Comparison of ENCODE assay signal across 20 cellular contexts in genomic region chr3:22115581-22115980, GRCh38.
DNase-seq lines count a peak whose midpoint lies in the region; ATAC-seq and TF ChIP-seq lines count a peak whose summit lies in the region.
"Had no signal": no experiment of that assay in that cellular context is flagged by ENCODE, and none has a peak within 500 bp of the region (broad histone marks: within the 10 kb centered on the region; RNA-seq: fewer than 3 reads in every experiment).

No MANE protein-coding gene starts in this region.

- peak overlapping the region; percentile 55 for H3K4me2 ChIP-seq in skeletal muscle satellite cell (ENCODE audit: low read length)

- in situ Hi-C loops in astrocyte of the spinal cord (cut with HindIII; ENCODE audit: low sequenced_read_pairs), result no loop called here

- DNase-seq in HT1080 (ENCODE audit: low read depth) (peak; percentile 32), astrocyte of the spinal cord (ENCODE audit: low read depth, low spot score) (peak; percentile 41), fibroblast of mammary gland (ENCODE audit: low read depth) (peak; percentile 11), hepatic stellate cell (ENCODE audit: low spot score) (no peak)
- DNase-seq in activated CD8-positive, alpha-beta memory T cell treated with anti-CD3 and anti-CD28 coated beads for 24 hours, result no peak
- DNase-seq: Caco-2; CD4-positive, CD25-positive, alpha-beta regulatory T cell; DMS153; MV-4-11; NCI-H1417 treated with DMSO at 0.1 percent for 48 hours; NCI-H1930; NCI-H2171 treated with DMSO at 0.1 percent for 48 hours; NCI-H446 treated with DMSO at 0.1 percent for 48 hours; NK-92 treated with Interleukin-12 subunit alpha and Interleukin-12 subunit beta, amount 100 ng/mL, for 24 hours; OCI-M1; RPMI8226; SJCRH30 had no signal

- H3K27me3 ChIP-seq in skeletal muscle satellite cell (ENCODE audit: control insufficient read depth, insufficient read depth, low read length), result peaks cover 12% of the 10 kb centered on the region
- H3K27me3 ChIP-seq: SJCRH30 had no signal

- H3K4me3 ChIP-seq in astrocyte of the spinal cord (ENCODE audit: low read depth, low read length) (no peak overlapping the region), fibroblast of mammary gland (ENCODE audit: control insufficient read depth, low read depth, low read length) (no peak overlapping the region), skeletal muscle satellite cell (ENCODE audit: low read length) (no peak overlapping the region)
- H3K4me3 ChIP-seq: K562, SJCRH30 had no signal

- H3K36me3 ChIP-seq in skeletal muscle satellite cell (ENCODE audit: insufficient read depth, low read length), result no peaks in the 10 kb centered on the region
- H3K36me3 ChIP-seq: SJCRH30 had no signal

- peaks cover 11% of the 10 kb centered on the region for H3K4me1 ChIP-seq in skeletal muscle satellite cell (ENCODE audit: control insufficient read depth, insufficient read depth, low read length)
- H3K4me1 ChIP-seq: Caco-2, SJCRH30 had no signal

- no peak for ATAC-seq in HG02885 (IDR thresholded peaks at IDR 0.05; ENCODE audit: poor library complexity, unreplicated experiment)
- ATAC-seq: K562 had no signal

- H3K9me3 ChIP-seq in skeletal muscle satellite cell (replicated peaks; ENCODE audit: low read length), result no peaks in the 10 kb centered on the region
- H3K9me3 ChIP-seq: Caco-2, SJCRH30 had no signal

- TF ChIP-seq CTCF in astrocyte of the spinal cord (IDR thresholded peaks at IDR 0.05; ENCODE audit: low read depth, low read length), result no peak
- no peak for TF ChIP-seq CTCF in fibroblast of mammary gland (conservative IDR thresholded peaks at IDR 0.05; ENCODE audit: control insufficient read depth, insufficient read depth, low read depth, low read length)

- H3K9ac ChIP-seq in skeletal muscle satellite cell (ENCODE audit: low read depth, low read length), result no peak overlapping the region

Comparison
In these comparisons a context has a peak if more than half of its experiments do, and no peak if none do; other contexts are left out.
1. DNase-seq: peak in HT1080 (single experiment), astrocyte of the spinal cord (single experiment) and fibroblast of mammary gland (single experiment); none in activated CD8-positive, alpha-beta memory T cell treated with anti-CD3 and anti-CD28 coated beads for 24 hours (single experiment) and hepatic stellate cell (single experiment).